In the genomic region with DNA sequence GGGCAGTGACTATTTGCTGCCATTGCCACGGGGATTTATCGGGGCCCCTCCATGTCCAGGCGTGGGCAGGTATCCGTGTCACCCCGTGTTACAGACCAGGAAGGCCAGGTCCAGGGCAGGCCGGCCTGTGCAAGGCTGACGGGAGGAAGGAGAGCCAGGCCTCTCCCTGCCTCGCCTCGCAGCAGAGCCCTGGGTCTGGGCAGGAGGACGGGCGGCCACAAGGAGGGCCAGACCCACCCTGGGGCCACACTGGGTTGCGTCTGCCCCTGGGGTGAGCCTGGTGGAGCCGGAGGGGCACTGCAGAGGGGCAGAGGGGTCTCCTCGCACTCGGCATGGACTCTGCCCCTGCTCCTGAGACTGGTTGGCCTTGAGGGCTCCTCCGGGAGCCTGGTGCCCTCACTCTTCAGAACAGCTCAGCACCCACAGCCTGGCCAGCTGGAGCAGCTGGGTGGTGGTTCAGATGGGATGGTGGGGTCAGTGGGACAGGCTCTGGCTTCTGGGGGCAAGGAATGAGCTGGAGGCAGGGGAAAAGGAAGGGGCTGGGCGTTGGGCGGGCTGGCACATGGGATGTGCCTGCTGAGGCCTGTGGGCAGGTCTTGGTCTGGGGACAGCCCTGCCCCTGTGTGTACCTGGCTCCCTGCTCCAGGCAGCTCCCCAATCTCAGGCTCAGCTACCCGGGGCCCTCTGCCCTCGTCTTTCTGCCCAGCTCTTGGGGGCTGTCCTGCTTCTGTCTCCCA, we compare ENCODE assay signal across 16 cellular contexts. TPM values are rescaled to one million over a fixed set of nuclear protein-coding genes. Genes with fewer than 3 reads are reported as not detected.
DNase-seq lines count a peak whose midpoint lies in the region; ATAC-seq and TF ChIP-seq lines count a peak whose summit lies in the region.
"Had no signal": no experiment of that assay in that cellular context is flagged by ENCODE, and none has a peak within 500 bp of the region (broad histone marks: within the 10 kb centered on the region; RNA-seq: fewer than 3 reads in every experiment).

No MANE protein-coding gene starts in this region.

- H3K4me2 ChIP-seq in osteoblast (ENCODE audit: insufficient read depth, low read length), result no peak overlapping the region
- H3K4me2 ChIP-seq: GM23338 had no signal

- H3K36me3 ChIP-seq in H7 (replicated peaks; ENCODE audit: control insufficient read depth, insufficient read depth, low read length), result no peaks in the 10 kb centered on the region
- H3K36me3 ChIP-seq in RWPE2 (ENCODE audit: low read depth), result no peaks in the 10 kb centered on the region
- no peaks in the 10 kb centered on the region for H3K36me3 ChIP-seq in osteoblast (ENCODE audit: insufficient read depth, low read length)
- no peaks in the 10 kb centered on the region for H3K36me3 ChIP-seq in psoas muscle (ENCODE audit: insufficient read depth in 1 of 2, low read depth in 1 of 2)

- no peak overlapping the region for H3K4me3 Mint-ChIP-seq in stimulated activated naive CD8-positive, alpha-beta T cell treated with anti-CD3 and anti-CD28 coated beads, Interleukin-15, amount 100 ng/mL, for 72 hours
- H3K4me3 Mint-ChIP-seq: B cell; CD4-positive, alpha-beta T cell; GM23338; H9 had no signal

- ATAC-seq in stimulated activated naive CD8-positive, alpha-beta T cell treated with anti-CD3 and anti-CD28 coated beads, Interleukin-15, Interleukin-2, amounts not matched to agents 100 U/mL and 50 U/mL, for 24 hours, result peak; percentile 20
- ATAC-seq in stimulated activated naive CD8-positive, alpha-beta T cell treated with anti-CD3 and anti-CD28 coated beads, Interleukin-15, amount 100 ng/mL, for 72 hours, result no peak
- ATAC-seq in RWPE2 (ENCODE audit: low read depth) (peak; percentile 20; the same call in 1 of the 3 replicates), Right ventricle myocardium superior (ENCODE audit: poor library complexity) (no peak), psoas muscle (no peak)
- ATAC-seq: GM23338 had no signal

- H3K4me1 ChIP-seq in RWPE2 (ENCODE audit: insufficient read depth, poor library complexity, severe bottlenecking) (no peaks in the 10 kb centered on the region), osteoblast (ENCODE audit: insufficient read depth, low read length) (no peaks in the 10 kb centered on the region), psoas muscle (no peaks in the 10 kb centered on the region)
- H3K4me1 ChIP-seq: Caco-2 had no signal

- H2AFZ ChIP-seq in osteoblast (ENCODE audit: low read length), result no peak overlapping the region
- H2AFZ ChIP-seq: GM23338 had no signal

- H3K27me3 Mint-ChIP-seq in stimulated activated naive CD8-positive, alpha-beta T cell treated with anti-CD3 and anti-CD28 coated beads, Interleukin-15, amount 100 ng/mL, for 72 hours, result no peaks in the 10 kb centered on the region
- H3K27me3 Mint-ChIP-seq: B cell had no signal

- no peak for DNase-seq in stimulated activated naive CD8-positive, alpha-beta T cell treated with anti-CD3 and anti-CD28 coated beads, Interleukin-15, Interleukin-2, amounts not matched to agents 100 U/mL and 50 U/mL, for 24 hours
- DNase-seq in stimulated activated naive CD8-positive, alpha-beta T cell treated with anti-CD3 and anti-CD28 coated beads, Interleukin-15, amount 100 ng/mL, for 72 hours, result no peak
- DNase-seq in H7 (peak; percentile 66), RWPE2 (ENCODE audit: low spot score) (no peak), osteoblast (ENCODE audit: insufficient read length, low spot score, missing footprints) (peak; percentile 85), Right ventricle myocardium superior (no peak), psoas muscle (no peak), NCI-H82 treated with DMSO at 0.1 percent for 48 hours (lab: John Stamatoyannopoulos, UW; ENCODE audit: unreplicated experiment) (no peak)
- DNase-seq: Caco-2; CD4-positive, alpha-beta T cell; H9 had no signal

- no peak overlapping the region for H3K27ac Mint-ChIP-seq in stimulated activated naive CD8-positive, alpha-beta T cell treated with anti-CD3 and anti-CD28 coated beads, Interleukin-15, amount 100 ng/mL, for 72 hours
- H3K27ac Mint-ChIP-seq: B cell; CD4-positive, alpha-beta T cell; GM23338; H9 had no signal

- H3K27ac ChIP-seq in RWPE2 (ENCODE audit: poor library complexity, severe bottlenecking), result no peak overlapping the region
- no peak overlapping the region for H3K27ac ChIP-seq in osteoblast (ENCODE audit: low read depth, low read length)
- no peak overlapping the region for H3K27ac ChIP-seq in psoas muscle
- H3K27ac ChIP-seq: 22Rv1, C4-2B, HL-60 had no signal

- H3K4me1 Mint-ChIP-seq in stimulated activated naive CD8-positive, alpha-beta T cell treated with anti-CD3 and anti-CD28 coated beads, Interleukin-15, amount 100 ng/mL, for 72 hours, result no peaks in the 10 kb centered on the region

- WGBS in psoas muscle, 3 donors, result 83 to 89% (median 85%) methylated on average over 16 to 20 of the region's 20 CpGs

- H4K20me1 ChIP-seq in osteoblast (ENCODE audit: insufficient read depth, low read length), result no peaks in the 10 kb centered on the region

- H3K9me3 Mint-ChIP-seq in stimulated activated naive CD8-positive, alpha-beta T cell treated with anti-CD3 and anti-CD28 coated beads, Interleukin-15, amount 100 ng/mL, for 72 hours, result no peaks in the 10 kb centered on the region
- H3K9me3 Mint-ChIP-seq: CD4-positive, alpha-beta T cell; GM23338; H9 had no signal

- TF ChIP-seq CTCF in RWPE2 (IDR thresholded peaks at IDR 0.05; ENCODE audit: poor library complexity, severe bottlenecking) (no peak), osteoblast (IDR thresholded peaks at IDR 0.05; ENCODE audit: extremely low read depth, low read depth, low read length) (no peak), psoas muscle (IDR thresholded peaks at IDR 0.05) (no peak)

- intact Hi-C loops in Right ventricle myocardium superior (cut with DNase I) (no loop called here), psoas muscle (cut with DNase I) (no loop called here)

- H3K4me3 ChIP-seq in H7 (ENCODE audit: insufficient read depth, low read depth, low read length) (no peak overlapping the region), RWPE2 (ENCODE audit: severe bottlenecking) (no peak overlapping the region), osteoblast (ENCODE audit: insufficient read depth, low read length) (no peak overlapping the region), psoas muscle (no peak overlapping the region)
- H3K4me3 ChIP-seq: GM23338 had no signal

- H3K27me3 ChIP-seq in H7 (ENCODE audit: control insufficient read depth, insufficient read depth, low read length) (no peaks in the 10 kb centered on the region), RWPE2 (ENCODE audit: insufficient read depth, poor library complexity, severe bottlenecking) (peaks cover 10% of the 10 kb centered on the region), osteoblast (ENCODE audit: insufficient read depth, low read length) (no peaks in the 10 kb centered on the region), psoas muscle (ENCODE audit: insufficient read depth in 3 of 3, low read length in 2 of 3) (peaks cover 0 to 30% (median 5%) of the 10 kb centered on the region in 3 donors)

- no peaks in the 10 kb centered on the region for H3K9me3 ChIP-seq in RWPE2 (ENCODE audit: severe bottlenecking)
- no peaks in the 10 kb centered on the region for H3K9me3 ChIP-seq in osteoblast (ENCODE audit: low read depth, low read length)
- H3K9me3 ChIP-seq in psoas muscle, result no peaks in the 10 kb centered on the region
- H3K9me3 ChIP-seq: Caco-2 had no signal

- H3K79me2 ChIP-seq in osteoblast (ENCODE audit: insufficient read depth, low read length), result no peaks in the 10 kb centered on the region

RNA-seq across cellular contexts. Expression of a gene that starts 53.9 kb away (rescaled TPM):
- total RNA-seq in H7 (2014; rRNA removed; shearing (Covaris generic)), result 59.2 and 61.0 TPM in 2 replicates
- total RNA-seq in osteoblast, result not detected in 2 replicates
- 6.3 TPM for total RNA-seq in Right ventricle myocardium superior
- total RNA-seq in psoas muscle, result 1 to 10 TPM; 1.8 to 3.2 (median 2.3) TPM
- polyA plus RNA-seq in psoas muscle, result 1 to 10 TPM in 2 of 3 donors, under 1 TPM in 1; 0.99 to 1.6 (median 1.4) TPM
- total RNA-seq: B cell had no signal

Comparison
In these comparisons a context has a peak if more than half of its experiments do, and no peak if none do; other contexts are left out.
1. ATAC-seq: peak in stimulated activated naive CD8-positive, alpha-beta T cell treated with anti-CD3 and anti-CD28 coated beads, Interleukin-15, Interleukin-2, amounts not matched to agents 100 U/mL and 50 U/mL, for 24 hours (single experiment) and RWPE2 (single experiment); none in stimulated activated naive CD8-positive, alpha-beta T cell treated with anti-CD3 and anti-CD28 coated beads, Interleukin-15, amount 100 ng/mL, for 72 hours (single experiment), Right ventricle myocardium superior (single experiment) and psoas muscle (0 of 4).
2. DNase-seq: peak in H7 (single experiment) and osteoblast (single experiment); none in stimulated activated naive CD8-positive, alpha-beta T cell treated with anti-CD3 and anti-CD28 coated beads, Interleukin-15, Interleukin-2, amounts not matched to agents 100 U/mL and 50 U/mL, for 24 hours (single experiment), stimulated activated naive CD8-positive, alpha-beta T cell treated with anti-CD3 and anti-CD28 coated beads, Interleukin-15, amount 100 ng/mL, for 72 hours (0 of 2), RWPE2 (single experiment), Right ventricle myocardium superior (single experiment), psoas muscle (0 of 2) and NCI-H82 treated with DMSO at 0.1 percent for 48 hours (single experiment).